Comparison of ENCODE assay signal across 12 cellular contexts in the genomic region with DNA sequence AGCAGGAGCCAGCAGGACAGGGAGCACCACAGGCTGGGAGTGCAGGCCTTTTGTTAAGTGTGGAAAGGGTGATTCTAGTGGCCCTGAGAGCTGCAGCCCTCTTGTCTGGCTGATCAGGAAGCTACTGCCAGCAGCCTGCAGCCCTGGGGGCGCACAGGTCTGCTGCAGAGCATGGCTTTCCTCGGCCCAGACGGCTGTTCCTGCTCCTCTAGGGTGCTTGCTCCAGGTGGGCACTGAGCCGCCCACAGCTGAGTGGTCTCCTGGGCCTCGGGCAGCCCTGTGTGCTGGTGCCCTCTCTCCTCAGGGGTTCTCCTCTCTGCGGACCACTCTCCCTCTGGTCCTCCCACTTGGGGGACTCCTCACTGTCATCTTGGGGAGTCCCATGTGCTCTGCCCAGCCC. TPM values are rescaled to one million over a fixed set of nuclear protein-coding genes. Genes with fewer than 3 reads are reported as not detected.
A peak's percentile ranks its signal among the peaks of the same experiment; 100 is the strongest.
DNase-seq lines count a peak whose midpoint lies in the region; ATAC-seq and TF ChIP-seq lines count a peak whose summit lies in the region.
"Had no signal": no experiment of that assay in that cellular context is flagged by ENCODE, and none has a peak within 500 bp of the region (broad histone marks: within the 10 kb centered on the region; RNA-seq: fewer than 3 reads in every experiment).

No MANE protein-coding gene starts in this region.

- H3K4me1 ChIP-seq in spleen: peaks cover 74 to 100% (median 95%) of the 10 kb centered on the region in 6 donors

- peaks cover 0 to 9% (median 0%) of the 10 kb centered on the region in 6 donors for H3K36me3 ChIP-seq in spleen

- H3K27me3 ChIP-seq in spleen (replicated peaks in 1 of 7): no peaks in the 10 kb centered on the region
- H3K27me3 ChIP-seq: body of pancreas had no signal

- no peak for TF ChIP-seq CTCF in spleen (IDR thresholded peaks at IDR 0.05 in 8 of 11, conservative IDR thresholded peaks at IDR 0.05 in 3 of 11)

- intact Hi-C loops in activated CD4-positive, alpha-beta T cell treated with anti-CD3 and anti-CD28 coated beads, Interleukin-2, amount 10 ng/mL, durations not matched to agents 24 days and 14 days (cut with micrococcal nuclease): no loop called here
- intact Hi-C loops in dendritic cell treated with granulocyte-macrophage colony-stimulating factor and Interleukin-4, amounts not matched to agents 40 ng/mL and 50 ng/mL, for 4 days (cut with micrococcal nuclease): loop anchor here (5.0 kb wide), 1 partner anchor 36 kb away; no protein-coding TSS in a partner anchor
- intact Hi-C loops in spleen (cut with DNase I; ENCODE audit: low total_unique reads): no loop called here

- H3K36me3 Mint-ChIP-seq in activated CD4-positive, alpha-beta T cell treated with anti-CD3 and anti-CD28 coated beads, Interleukin-2, amount 10 ng/mL, durations not matched to agents 24 days and 14 days (ENCODE audit: low read depth): peaks cover 29% of the 10 kb centered on the region
- H3K36me3 Mint-ChIP-seq in dendritic cell treated with granulocyte-macrophage colony-stimulating factor and Interleukin-4, amounts not matched to agents 40 ng/mL and 50 ng/mL, for 4 days (ENCODE audit: low read depth): no peaks in the 10 kb centered on the region

- no peaks in the 10 kb centered on the region for H3K9me3 ChIP-seq in spleen
- H3K9me3 ChIP-seq: body of pancreas had no signal

- no peak for ATAC-seq in GM18520 (IDR thresholded peaks at IDR 0.05; ENCODE audit: unreplicated experiment)
- no peak for ATAC-seq in GM18907 (IDR thresholded peaks at IDR 0.05; ENCODE audit: unreplicated experiment)
- ATAC-seq: activated CD4-positive, CD25-positive, alpha-beta regulatory T cell treated with anti-CD3 and anti-CD28 coated beads, Interleukin-2, amount 50 U/mL, for 24 hours; body of pancreas had no signal

- H3K4me3 ChIP-seq in spleen: peak overlapping the region in 1 of 8 donors; percentile 70
- H3K4me3 ChIP-seq: body of pancreas had no signal

- H3K27me3 Mint-ChIP-seq in activated CD4-positive, alpha-beta T cell treated with anti-CD3 and anti-CD28 coated beads, Interleukin-2, amount 10 ng/mL, durations not matched to agents 24 days and 14 days: no peaks in the 10 kb centered on the region
- peaks cover 15% of the 10 kb centered on the region for H3K27me3 Mint-ChIP-seq in dendritic cell treated with granulocyte-macrophage colony-stimulating factor and Interleukin-4, amounts not matched to agents 40 ng/mL and 50 ng/mL, for 4 days

- WGBS in spleen, 5 donors: 46 to 85% (median 49%) methylated on average over 2 to 6 of the region's 6 CpGs

- peak overlapping the region; percentile 98 for H3K4me3 Mint-ChIP-seq in activated CD4-positive, alpha-beta T cell treated with anti-CD3 and anti-CD28 coated beads, Interleukin-2, amount 10 ng/mL, durations not matched to agents 24 days and 14 days
- H3K4me3 Mint-ChIP-seq in dendritic cell treated with granulocyte-macrophage colony-stimulating factor and Interleukin-4, amounts not matched to agents 40 ng/mL and 50 ng/mL, for 4 days: no peak overlapping the region

- H3K9me3 Mint-ChIP-seq in activated CD4-positive, alpha-beta T cell treated with anti-CD3 and anti-CD28 coated beads, Interleukin-2, amount 10 ng/mL, durations not matched to agents 24 days and 14 days: no peaks in the 10 kb centered on the region
- H3K9me3 Mint-ChIP-seq in dendritic cell treated with granulocyte-macrophage colony-stimulating factor and Interleukin-4, amounts not matched to agents 40 ng/mL and 50 ng/mL, for 4 days: no peaks in the 10 kb centered on the region

- H3K27ac ChIP-seq in spleen: peak overlapping the region; percentile 35 to 86 (median 76)

- DNase-seq in activated CD4-positive, alpha-beta T cell treated with anti-CD3 and anti-CD28 coated beads, Interleukin-2, amount 10 ng/mL, durations not matched to agents 24 days and 14 days: peak; percentile 67
- DNase-seq in activated CD4-positive, alpha-beta T cell treated with anti-CD3 and anti-CD28 coated beads, Interleukin-2, amount 50 U/mL, for 1 hour: no peak
- DNase-seq in NCI-H345 treated with DMSO at 0.1 percent for 48 hours (lab: John Stamatoyannopoulos, UW; ENCODE audit: unreplicated experiment) (peak; percentile 25), spleen (peak; percentile 80), germinal center (ENCODE audit: low spot score) (no peak)
- DNase-seq: foreskin fibroblast, KG1 had no signal

- H3K27ac Mint-ChIP-seq in activated CD4-positive, alpha-beta T cell treated with anti-CD3 and anti-CD28 coated beads, Interleukin-2, amount 10 ng/mL, durations not matched to agents 24 days and 14 days: peak overlapping the region; percentile 96
- H3K27ac Mint-ChIP-seq in dendritic cell treated with granulocyte-macrophage colony-stimulating factor and Interleukin-4, amounts not matched to agents 40 ng/mL and 50 ng/mL, for 4 days: peak overlapping the region; percentile 35

- no peak for TF ChIP-seq POLR2A in spleen (IDR thresholded peaks at IDR 0.05)

- peaks cover 79% of the 10 kb centered on the region for H3K4me1 Mint-ChIP-seq in activated CD4-positive, alpha-beta T cell treated with anti-CD3 and anti-CD28 coated beads, Interleukin-2, amount 10 ng/mL, durations not matched to agents 24 days and 14 days
- peaks cover 79% of the 10 kb centered on the region for H3K4me1 Mint-ChIP-seq in dendritic cell treated with granulocyte-macrophage colony-stimulating factor and Interleukin-4, amounts not matched to agents 40 ng/mL and 50 ng/mL, for 4 days (ENCODE audit: low read depth)

RNA-seq across cellular contexts. Expression of gene CCDC88C, which starts 18.9 kb away (rescaled TPM):
- total RNA-seq in activated CD4-positive, alpha-beta T cell treated with anti-CD3 and anti-CD28 coated beads, Interleukin-2, amount 10 ng/mL, durations not matched to agents 24 days and 14 days: 79.7 and 89.9 TPM in 2 replicates
- 100 to 1,000 TPM in 6 of 7 donors, 10 to 100 TPM in 1; 96.4 to 136 (median 107) TPM for total RNA-seq in spleen
- polyA plus RNA-seq in spleen: 10 to 100 TPM; 23.2 to 38.4 (median 29.8) TPM

Comparison
In these comparisons a context has a peak if more than half of its experiments do, and no peak if none do; other contexts are left out.
1. DNase-seq: peak in activated CD4-positive, alpha-beta T cell treated with anti-CD3 and anti-CD28 coated beads, Interleukin-2, amount 10 ng/mL, durations not matched to agents 24 days and 14 days (single experiment), NCI-H345 treated with DMSO at 0.1 percent for 48 hours (single experiment) and spleen (single experiment); none in activated CD4-positive, alpha-beta T cell treated with anti-CD3 and anti-CD28 coated beads, Interleukin-2, amount 50 U/mL, for 1 hour (single experiment) and germinal center (single experiment).